Comparison of ENCODE assay signal across 15 cellular contexts in genomic region chr9:121887553-121888437, GRCh38.
DNase-seq lines count a peak whose midpoint lies in the region; ATAC-seq and TF ChIP-seq lines count a peak whose summit lies in the region.
"Had no signal": no experiment of that assay in that cellular context is flagged by ENCODE, and none has a peak within 500 bp of the region (broad histone marks: within the 10 kb centered on the region; RNA-seq: fewer than 3 reads in every experiment).

No MANE protein-coding gene starts in this region.

- no peak for TF ChIP-seq CTCF in colonic mucosa (IDR thresholded peaks at IDR 0.05)
- TF ChIP-seq CTCF in osteocyte (IDR thresholded peaks at IDR 0.05), result no peak
- no peak for TF ChIP-seq CTCF in gastroesophageal sphincter (IDR thresholded peaks at IDR 0.05)
- no peak for TF ChIP-seq CTCF in natural killer cell (IDR thresholded peaks at IDR 0.05)

- H3K36me3 Mint-ChIP-seq in osteocyte (ENCODE audit: unreplicated experiment), result no peaks in the 10 kb centered on the region
- H3K36me3 Mint-ChIP-seq in natural killer cell, result no peaks in the 10 kb centered on the region
- H3K36me3 Mint-ChIP-seq: CD8-positive, alpha-beta T cell had no signal

- DNase-seq in ELF-1 (ENCODE audit: low read depth, low spot score), result peak; percentile 23
- DNase-seq in NCI-H69 (lab: John Stamatoyannopoulos, UW), result peak; percentile 57
- peak; percentile 63 for DNase-seq in colonic mucosa
- peak; percentile 89 for DNase-seq in osteocyte (ENCODE audit: extremely low spot score, unreplicated experiment)
- DNase-seq in SW 1271 (lab: John Stamatoyannopoulos, UW), result no peak
- DNase-seq in natural killer cell, result no peak
- DNase-seq: activated CD4-positive, CD25-positive, alpha-beta regulatory T cell; CD8-positive, alpha-beta T cell; islet precursor cell; MV-4-11; NCI-H2171; sigmoid colon had no signal

- intact Hi-C loops in colonic mucosa (cut with DNase I), result no loop called here
- intact Hi-C loops in natural killer cell (cut with micrococcal nuclease), result no loop called here

- no peak for TF ChIP-seq POLR2A in gastroesophageal sphincter (IDR thresholded peaks at IDR 0.05)

- H3K9me3 Mint-ChIP-seq in osteocyte (ENCODE audit: unreplicated experiment) (no peaks in the 10 kb centered on the region), natural killer cell (no peaks in the 10 kb centered on the region)
- H3K9me3 Mint-ChIP-seq: CD8-positive, alpha-beta T cell had no signal

- no peak overlapping the region for H3K4me3 ChIP-seq in colonic mucosa
- H3K4me3 ChIP-seq in gastroesophageal sphincter, result no peak overlapping the region
- H3K4me3 ChIP-seq: sigmoid colon had no signal

- H3K4me1 ChIP-seq in colonic mucosa (no peaks in the 10 kb centered on the region), gastroesophageal sphincter (peaks cover 0 to 11% (median 0%) of the 10 kb centered on the region in 3 donors)
- H3K4me1 ChIP-seq: foreskin keratinocyte, sigmoid colon had no signal

- no peaks in the 10 kb centered on the region for H3K9me3 ChIP-seq in colonic mucosa
- H3K9me3 ChIP-seq in gastroesophageal sphincter, result no peaks in the 10 kb centered on the region
- H3K9me3 ChIP-seq: sigmoid colon had no signal

- 17% methylated on average over 1 of the region's 13 CpGs; no CpG with 5 or more reads in 1 of the 2 donors for WGBS in gastroesophageal sphincter (ENCODE audit: low coverage in 1 of 2), 2 donors

- H3K4me1 Mint-ChIP-seq in osteocyte (ENCODE audit: unreplicated experiment) (peaks cover 71% of the 10 kb centered on the region), natural killer cell (no peaks in the 10 kb centered on the region)

- H3K27ac Mint-ChIP-seq in osteocyte (ENCODE audit: unreplicated experiment), result peak overlapping the region; percentile 87
- no peak overlapping the region for H3K27ac Mint-ChIP-seq in natural killer cell
- H3K27ac Mint-ChIP-seq: CD8-positive, alpha-beta T cell had no signal

- no peak overlapping the region for H3K9ac ChIP-seq in colonic mucosa (ENCODE audit: low read depth in 2 of 2, low read length in 2 of 2)

- no peaks in the 10 kb centered on the region for H3K27me3 Mint-ChIP-seq in osteocyte (ENCODE audit: unreplicated experiment)
- no peaks in the 10 kb centered on the region for H3K27me3 Mint-ChIP-seq in natural killer cell (ENCODE audit: low read depth in 2 of 2)

- H3K27me3 ChIP-seq in colonic mucosa (no peaks in the 10 kb centered on the region), gastroesophageal sphincter (no peaks in the 10 kb centered on the region)
- H3K27me3 ChIP-seq: foreskin keratinocyte, sigmoid colon had no signal

- TF ChIP-seq EP300 in gastroesophageal sphincter (IDR thresholded peaks at IDR 0.05), result no peak

- ATAC-seq in gastroesophageal sphincter (no peak), GM18907 (IDR thresholded peaks at IDR 0.05; ENCODE audit: unreplicated experiment) (no peak), natural killer cell (no peak)
- ATAC-seq: CD8-positive, alpha-beta T cell had no signal

- H3K4me3 Mint-ChIP-seq in osteocyte (ENCODE audit: unreplicated experiment), result peak overlapping the region; percentile 10
- no peak overlapping the region for H3K4me3 Mint-ChIP-seq in natural killer cell
- H3K4me3 Mint-ChIP-seq: CD8-positive, alpha-beta T cell had no signal

- no peak overlapping the region for H3K27ac ChIP-seq in colonic mucosa
- no peak overlapping the region for H3K27ac ChIP-seq in gastroesophageal sphincter
- H3K27ac ChIP-seq: foreskin keratinocyte, sigmoid colon had no signal

- H3K36me3 ChIP-seq in colonic mucosa, result no peaks in the 10 kb centered on the region
- peaks cover 0 to 6% of the 10 kb centered on the region in 2 donors for H3K36me3 ChIP-seq in gastroesophageal sphincter
- H3K36me3 ChIP-seq: sigmoid colon had no signal

Comparison
In these comparisons a context has a peak if more than half of its experiments do, and no peak if none do; other contexts are left out.
1. DNase-seq: peak in ELF-1 (single experiment), NCI-H69 (single experiment), colonic mucosa (single experiment) and osteocyte (single experiment); none in SW 1271 (0 of 2) and natural killer cell (single experiment).